5 cellular contexts compared by ENCODE assay signal in genomic region chr10:132888446-132888845, GRCh38. TPM values are rescaled to one million over a fixed set of nuclear protein-coding genes. Genes with fewer than 3 reads are reported as not detected.
"Had no signal": no experiment of that assay in that cellular context is flagged by ENCODE, and none has a peak within 500 bp of the region (broad histone marks: within the 10 kb centered on the region; RNA-seq: fewer than 3 reads in every experiment).

No MANE protein-coding gene starts in this region.

RNA-seq across cellular contexts. Expression of gene CFAP46, which starts 53.9 kb away (rescaled TPM):
- total RNA-seq: subcutaneous adipose tissue, thoracic aorta, transverse colon, vagina had no signal
- polyA plus RNA-seq: urinary bladder had no signal
